8 cellular contexts compared by ENCODE assay signal in genomic region chr5:80408475-80408875, GRCh38. TPM values are rescaled to one million over a fixed set of nuclear protein-coding genes. Genes with fewer than 3 reads are reported as not detected.
DNase-seq lines count a peak whose midpoint lies in the region; ATAC-seq, FAIRE-seq and TF ChIP-seq lines count a peak whose summit lies in the region.

No MANE protein-coding gene starts in this region.

- BruUV-seq in Caco-2 (replicated peaks; lab: Mats Ljungman, UMichigan) (no TSS peak), K562 (replicated peaks; lab: Mats Ljungman, UMichigan) (no TSS peak)

- peaks cover 35% of the 10 kb centered on the region for H3K79me2 ChIP-seq in K562 (ENCODE audit: control insufficient read depth, insufficient read depth, low read length)

- H3K27me3 Mint-ChIP-seq in Caco-2 (ENCODE audit: insufficient read depth, unreplicated experiment): no peaks in the 10 kb centered on the region

- TF ChIP-seq RAD21 in K562 (CRISPR knock-in tag; conservative IDR thresholded peaks at IDR 0.05 in 1 of 2, IDR thresholded peaks at IDR 0.05 in 1 of 2): no peak

- H3K4me3 ChIP-seq in Caco-2 (ENCODE audit: low read depth, low read length) (peak overlapping the region; percentile 57), K562 (peak overlapping the region; percentile 70), small intestine (ENCODE audit: low read depth in 1 of 2, low read length in 2 of 2) (peak overlapping the region; percentile 85 to 97)

- H2AFZ ChIP-seq in K562 (ENCODE audit: low read depth, low read length): peak overlapping the region; percentile 95

- in situ Hi-C loops in K562 (cut with MboI): loop anchor here (25.0 kb wide), 1 partner anchor 1896 kb away; no protein-coding TSS in a partner anchor

- DNase-seq in Caco-2: peak; percentile 86 to 90
- peak; percentile 43 for DNase-seq in HPDE6-E6E7 (ENCODE audit: extremely low spot score)
- DNase-seq in RKO (ENCODE audit: low spot score): peak; percentile 70
- DNase-seq in K562 (ENCODE audit: extremely low read depth in 1 of 4, low spot score in 3 of 4): peak; percentile 65 to 85 (median 74)
- peak; percentile 77 for DNase-seq in iPS-NIHi7 (ENCODE audit: extremely low spot score)
- DNase-seq in small intestine: peak; percentile 59

- H3K4me2 ChIP-seq in K562 (ENCODE audit: insufficient read depth, low read length): peak overlapping the region; percentile 89

- H3K36me3 ChIP-seq in Caco-2 (ENCODE audit: control insufficient read depth, insufficient read depth, low read length) (no peaks in the 10 kb centered on the region), K562 (ENCODE audit: control insufficient read depth, insufficient read depth, low read length) (peaks cover 3% of the 10 kb centered on the region; the same call in 1 of the 3 replicates), small intestine (ENCODE audit: control insufficient read depth in 2 of 2, insufficient read depth in 2 of 2, low read length in 2 of 2) (peaks cover 0 to 2% of the 10 kb centered on the region in 2 donors)

- H3K9me3 ChIP-seq in Caco-2 (no peaks in the 10 kb centered on the region), K562 (replicated peaks; ENCODE audit: control insufficient read depth, insufficient read depth, low read depth, low read length) (no peaks in the 10 kb centered on the region), small intestine (ENCODE audit: control insufficient read depth, low read depth) (no peaks in the 10 kb centered on the region)

- peak overlapping the region; percentile 75 for H3K4me3 Mint-ChIP-seq in Caco-2 (ENCODE audit: unreplicated experiment)

- TF ChIP-seq CTCF in Caco-2 (IDR thresholded peaks at IDR 0.05; ENCODE audit: insufficient read depth in 1 of 2, low read depth in 1 of 2, low read length in 1 of 2, severe bottlenecking in 1 of 2, unreplicated experiment in 1 of 2) (no peak), K562 (IDR thresholded peaks at IDR 0.05 in 2 of 3, conservative IDR thresholded peaks at IDR 0.05 in 1 of 3; ENCODE audit: insufficient read depth in 2 of 3, low read depth in 1 of 3, low read length in 3 of 3) (peak in 2 of 3 experiments; percentile 0 to 40; a peak in 2 of 6 replicates)

- POLR2A ChIA-PET in Caco-2 (lab: Charles Lee) (interaction anchor here (1.4 kb wide), 1 partner anchor 62 kb away, joined by 4 read pairs; no protein-coding TSS in a partner anchor), K562 (lab: Yijun Ruan, JAX) (interaction anchor here (1.3 kb wide), 1 partner anchor 12 kb away, joined by 4 read pairs; no protein-coding TSS in a partner anchor)

- no peaks in the 10 kb centered on the region for H3K9me1 ChIP-seq in K562 (ENCODE audit: control insufficient read depth, insufficient read depth, low read length)

- H3K4me1 Mint-ChIP-seq in Caco-2 (ENCODE audit: low read depth, unreplicated experiment): peaks cover 7% of the 10 kb centered on the region

- no peaks in the 10 kb centered on the region for H3K27me3 ChIP-seq in Caco-2 (replicated peaks; ENCODE audit: control insufficient read depth, insufficient read depth, low read length)
- no peaks in the 10 kb centered on the region for H3K27me3 ChIP-seq in K562 (ENCODE audit: control insufficient read depth in 2 of 2, insufficient read depth in 2 of 2, low read length in 2 of 2)
- no peaks in the 10 kb centered on the region for H3K27me3 ChIP-seq in small intestine (ENCODE audit: control insufficient read depth in 2 of 2, insufficient read depth in 2 of 2, low read length in 2 of 2)

- WGBS in K562 (ENCODE audit: insufficient coverage, low coverage, missing lambda C conversion rate): 0% methylated on average over 10 of the region's 19 CpGs
- WGBS in small intestine, 3 donors: 0% methylated on average over 17 to 19 of the region's 19 CpGs

- H3K36me3 Mint-ChIP-seq in Caco-2 (ENCODE audit: insufficient read depth, unreplicated experiment): peaks cover 13% of the 10 kb centered on the region

- H4K20me1 ChIP-seq in K562 (replicated peaks; ENCODE audit: control insufficient read depth, insufficient read depth, low read length): no peaks in the 10 kb centered on the region

- ATAC-seq in GM19351 (IDR thresholded peaks at IDR 0.05; ENCODE audit: unreplicated experiment) (peak; percentile 37), K562 (peak; percentile 92), GM21515 (IDR thresholded peaks at IDR 0.05; ENCODE audit: unreplicated experiment) (no peak)

- H3K27ac Mint-ChIP-seq in Caco-2 (ENCODE audit: unreplicated experiment): peak overlapping the region; percentile 66

- intact Hi-C loops in Caco-2 (cut with micrococcal nuclease; ENCODE audit: unreplicated experiment): loop anchor here (1.0 to 5.0 kb wide), 3 partner anchors 62 to 1171 kb away; partner anchors contain the start of gene JMY
- intact Hi-C loops in K562 (cut with micrococcal nuclease): no loop called here

- peak; percentile 15 for FAIRE-seq in K562 (lab: Jason Lieb, UNC)
- FAIRE-seq in small intestine (lab: Jason Lieb, UNC): no peak

- H3K27ac ChIP-seq in K562 (ENCODE audit: extremely low read depth, low read depth, low read length) (peak overlapping the region; percentile 94), small intestine (ENCODE audit: low read depth in 1 of 2, low read length in 1 of 2) (peak overlapping the region; percentile 96 to 98)

- peak overlapping the region; percentile 80 to 99 for H3K9ac ChIP-seq in K562 (ENCODE audit: insufficient read depth in 1 of 2, low read depth in 2 of 2, low read length in 2 of 2)

- no peak for TF ChIP-seq POLR2A in K562 (conservative IDR thresholded peaks at IDR 0.05)

- no peaks in the 10 kb centered on the region for H3K9me3 Mint-ChIP-seq in Caco-2 (ENCODE audit: unreplicated experiment)

- CTCF ChIA-PET in Caco-2 (lab: Charles Lee): interaction anchor here (0.6 kb wide), 1 partner anchor 317 kb away, joined by 5 read pairs; no protein-coding TSS in a partner anchor
- CTCF ChIA-PET in K562 (lab: Yijun Ruan, JAX; ENCODE audit: low intra/inter-chr PET ratio): no interaction called here

- peaks cover 4% of the 10 kb centered on the region; the same call in 1 of the 2 replicates for H3K4me1 ChIP-seq in Caco-2
- peaks cover 6 to 14% of the 10 kb centered on the region in 2 experiments; a peak in 2 of 5 replicates for H3K4me1 ChIP-seq in K562 (replicated peaks in 1 of 2; ENCODE audit: control insufficient read depth in 2 of 2, insufficient read depth in 2 of 2, low read length in 2 of 2)
- no peaks in the 10 kb centered on the region for H3K4me1 ChIP-seq in small intestine (ENCODE audit: control insufficient read depth in 2 of 2, insufficient read depth in 1 of 2, low read depth in 1 of 2, low read length in 1 of 2)

- no peak for TF ChIP-seq EP300 in K562 (IDR thresholded peaks at IDR 0.05; ENCODE audit: low read length)

TF ChIP-seq in K562, 482 proteins besides CTCF, POLR2A, EP300 and RAD21 (continues in another document):
- TF ChIP-seq HMGN3 (IDR thresholded peaks at IDR 0.05; ENCODE audit: borderline replicate concordance, extremely low read depth, insufficient read length, low read depth, low read length) (peak; percentile 45), RNF2 (IDR thresholded peaks at IDR 0.05) (peak; percentile 42; the same call in 1 of the 2 replicates), ZBED1 (IDR thresholded peaks at IDR 0.05) (no peak), JUND (IDR thresholded peaks at IDR 0.05; ENCODE audit: borderline replicate concordance, low read depth, low read length) (0 out of 2 replicates have a peak, but pooled peaks have one; percentile 24), JUND (tag; IDR thresholded peaks at IDR 0.05; ENCODE audit: borderline replicate concordance, low read depth, low read length) (no peak; the same call in 2 of the 3 replicates), PHB2 (IDR thresholded peaks at IDR 0.05; ENCODE audit: low read depth) (no peak), PHF8 (IDR thresholded peaks at IDR 0.05; ENCODE audit: borderline replicate concordance, low read length) (no peak), TBL1XR1 (IDR thresholded peaks at IDR 0.05; ENCODE audit: low read length in 2 of 2) (no peak), ARID2 (IDR thresholded peaks at IDR 0.05) (no peak), TBP (optimal IDR thresholded peaks at IDR 0.05; ENCODE audit: low read depth, low read length) (peak; percentile 35), CTBP1 (IDR thresholded peaks at IDR 0.05; ENCODE audit: borderline replicate concordance) (peak; percentile 52), CCNT2 (IDR thresholded peaks at IDR 0.05; ENCODE audit: borderline replicate concordance, extremely low read depth, insufficient read length, low read depth, low read length) (peak; percentile 16), GTF2E2 (tag; IDR thresholded peaks at IDR 0.05) (0 out of 2 replicates have a peak, but pooled peaks have one; percentile 5), POLR3A (IDR thresholded peaks at IDR 0.05; ENCODE audit: borderline replicate concordance, extremely low read depth, insufficient read depth, insufficient read length) (no peak)

RNA-seq across cellular contexts. Expression of gene ZFYVE16, which starts 0.6 kb away (rescaled TPM):
- total RNA-seq in Caco-2 (2022): 46.9 and 50.2 TPM in 2 replicates
- 19.2 and 86.7 TPM in 2 replicates for total RNA-seq in K562 (2011; cell fraction: chromatin; rRNA removed; ENCODE audit: low replicate concordance)
- 7.7 and 12.1 TPM in 2 replicates for total RNA-seq in K562 (2011; cell fraction: nucleolus; rRNA removed)
- 33.4 and 45.9 TPM in 2 replicates for total RNA-seq in K562 (2011; cell fraction: nucleoplasm; rRNA removed)
- total RNA-seq in K562 (2014; rRNA removed): 7.4 TPM in 2 replicates
- 18.8 and 20.1 TPM in 2 replicates for total RNA-seq in K562 (2014; rRNA removed; fragmentation: Illumina TruSeq; extraction: Trizol)
- total RNA-seq in K562 (2015; rRNA removed; fragmentation: Illumina TruSeq; extraction: Trizol): 16.1 and 17.8 TPM in 2 replicates
- total RNA-seq in K562 (2021): 18.9 and 22.0 TPM in 2 replicates
- polyA plus RNA-seq in K562 (2011; rRNA removed): 10.4 and 12.5 TPM in 2 replicates
- 0.91 and 3.9 TPM in 2 replicates for polyA plus RNA-seq in K562 (2011; cell fraction: cytosol; rRNA removed)
- polyA plus RNA-seq in K562 (2011; cell fraction: nucleus; rRNA removed): 6.1 and 9.4 TPM in 2 replicates
- polyA plus RNA-seq in K562 (2012): 9.7 and 14.9 TPM in 2 replicates
- 10.8 and 12.1 TPM in 2 replicates for polyA plus RNA-seq in K562 (2014; fragmentation: Illumina TruSeq; extraction: Trizol)
- polyA plus RNA-seq in K562 (2014; fragmentation: Nextera tagmentation; extraction: Ambion mirVana): 1 to 10 TPM; 6.0 to 8.4 TPM
- 8.7 and 13.4 TPM in 2 replicates for polyA plus RNA-seq in K562 (2014; rRNA removed)
- 25.6 and 37.8 TPM in 2 replicates for polyA minus RNA-seq in K562 (2011; rRNA and poly(A)+ RNA removed)
- 8.0 and 9.0 TPM in 2 replicates for polyA minus RNA-seq in K562 (2011; cell fraction: cytosol; rRNA and poly(A)+ RNA removed)
- 12.7 and 31.8 TPM in 2 replicates for polyA minus RNA-seq in K562 (2011; cell fraction: nucleus; rRNA and poly(A)+ RNA removed)
- 1 to 10 TPM; 6.2 to 7.8 (median 7.0) TPM for polyA plus RNA-seq in small intestine

Comparison
In these comparisons a context has a peak if more than half of its experiments do, and no peak if none do; other contexts are left out.
1. CTCF ChIP-seq: peak in K562 (2 of 3); none in Caco-2 (0 of 2).
2. Peak in every context shown above with its lines, with median percentiles within 50 percentile points of each other: DNase-seq and H3K4me3 ChIP-seq.